21 cellular contexts compared by ENCODE assay signal in genomic region chr2:183284606-183285005, GRCh38.
DNase-seq lines count a peak whose midpoint lies in the region; ATAC-seq, FAIRE-seq and TF ChIP-seq lines count a peak whose summit lies in the region.
"Had no signal": no experiment of that assay in that cellular context is flagged by ENCODE, and none has a peak within 500 bp of the region (broad histone marks: within the 10 kb centered on the region; RNA-seq: fewer than 3 reads in every experiment).

No MANE protein-coding gene starts in this region.

- peaks cover 5% of the 10 kb centered on the region for H3K4me1 Mint-ChIP-seq in astrocyte (ENCODE audit: low read depth, unreplicated experiment)
- H3K4me1 Mint-ChIP-seq in CD4-positive, alpha-beta memory T cell = no peaks in the 10 kb centered on the region
- H3K4me1 Mint-ChIP-seq: mesothelial cell of epicardium had no signal

- no peak overlapping the region for H2AFZ ChIP-seq in astrocyte (ENCODE audit: low read depth, low read length)
- H2AFZ ChIP-seq: parathyroid adenoma had no signal

- H3K4me3 ChIP-seq in AG04449 (ENCODE audit: low read depth, low read length) (no peak overlapping the region), astrocyte (ENCODE audit: insufficient read depth, low read depth, low read length) (no peak overlapping the region)
- no peak overlapping the region for H3K4me3 ChIP-seq in CD4-positive, alpha-beta memory T cell (ENCODE audit: low read length in 2 of 2)
- H3K4me3 ChIP-seq: GM12878 had no signal

- no peaks in the 10 kb centered on the region for H3K36me3 Mint-ChIP-seq in astrocyte (ENCODE audit: low read depth, unreplicated experiment)
- H3K36me3 Mint-ChIP-seq in CD4-positive, alpha-beta memory T cell = no peaks in the 10 kb centered on the region
- H3K36me3 Mint-ChIP-seq: mesothelial cell of epicardium, type B pancreatic cell had no signal

- FAIRE-seq in astrocyte (lab: Jason Lieb, UNC) = peak; percentile 23
- FAIRE-seq: GM12878 had no signal

- DNase-seq in AG04449 (ENCODE audit: low read depth, low spot score) (peak; percentile 47), HS-27A (ENCODE audit: low read depth) (peak; percentile 72), astrocyte (ENCODE audit: low read depth) (peak; percentile 40), hepatic stellate cell (ENCODE audit: low spot score) (peak; percentile 6), left cardiac atrium (no peak), SIG-M5 treated with dmso at 0.1 percent for 504 hours (lab: John Stamatoyannopoulos, UW; ENCODE audit: unreplicated experiment) (no peak)
- DNase-seq in CD4-positive, alpha-beta memory T cell = no peak
- no peak for DNase-seq in activated CD4-positive, CD25-positive, alpha-beta regulatory T cell (lab: John Stamatoyannopoulos, UW)
- DNase-seq: activated naive CD4-positive, alpha-beta T cell; AML-193; cerebellar nuclear complex; DMS53; NCI-H1694 treated with DMSO at 0.1 percent for 48 hours; NCI-H526; RPMI8226; T-helper 9 cell had no signal

- H3K27me3 Mint-ChIP-seq in astrocyte (ENCODE audit: low read depth, unreplicated experiment) = no peaks in the 10 kb centered on the region
- H3K27me3 Mint-ChIP-seq in CD4-positive, alpha-beta memory T cell = no peaks in the 10 kb centered on the region
- H3K27me3 Mint-ChIP-seq: type B pancreatic cell had no signal

- TF ChIP-seq CTCF in AG04449 (IDR thresholded peaks at IDR 0.05; ENCODE audit: insufficient read depth, low read length, missing control alignments) (no peak), astrocyte (IDR thresholded peaks at IDR 0.05; ENCODE audit: insufficient read depth, low read depth, low read length) (no peak)

- peak overlapping the region; percentile 57 for H3K27ac ChIP-seq in astrocyte (ENCODE audit: low read depth, low read length)
- H3K27ac ChIP-seq in CD4-positive, alpha-beta memory T cell (ENCODE audit: low read depth, low read length) = no peak overlapping the region
- H3K27ac ChIP-seq: KMS-11, parathyroid adenoma had no signal

- no peaks in the 10 kb centered on the region for H4K20me1 ChIP-seq in astrocyte (ENCODE audit: insufficient read depth, low read length)

- POLR2A ChIA-PET in AG04449 (lab: Yijun Ruan, JAX) = interaction anchor here (0.6 kb wide), 1 partner anchor 32 kb away, joined by 3 read pairs; no protein-coding TSS in a partner anchor
- POLR2A ChIA-PET in CD4-positive, alpha-beta memory T cell (lab: Charles Lee; ENCODE audit: partially characterized antibody) = no interaction called here

- H3K27me3 ChIP-seq in astrocyte (ENCODE audit: insufficient read depth, low read length) = no peaks in the 10 kb centered on the region
- no peaks in the 10 kb centered on the region for H3K27me3 ChIP-seq in CD4-positive, alpha-beta memory T cell (ENCODE audit: insufficient read depth, low read length)

- H3K27ac Mint-ChIP-seq in astrocyte (ENCODE audit: unreplicated experiment) = peak overlapping the region; percentile 64
- H3K27ac Mint-ChIP-seq in CD4-positive, alpha-beta memory T cell = no peak overlapping the region
- H3K27ac Mint-ChIP-seq: mesothelial cell of epicardium, type B pancreatic cell had no signal

- no peaks in the 10 kb centered on the region for H3K4me1 ChIP-seq in astrocyte (ENCODE audit: insufficient read depth, low read length)
- H3K4me1 ChIP-seq in CD4-positive, alpha-beta memory T cell (ENCODE audit: insufficient read depth, low read length) = no peaks in the 10 kb centered on the region
- H3K4me1 ChIP-seq: parathyroid adenoma had no signal

- H3K4me2 ChIP-seq in astrocyte (ENCODE audit: low read length) = peak overlapping the region; percentile 28
- H3K4me2 ChIP-seq: KMS-11 had no signal

- no peak overlapping the region for H3K9ac ChIP-seq in astrocyte (ENCODE audit: low read length)
- H3K9ac ChIP-seq: KMS-11, parathyroid adenoma had no signal

- CTCF ChIA-PET in AG04449 (lab: Yijun Ruan, JAX) = no interaction called here
- CTCF ChIA-PET in CD4-positive, alpha-beta memory T cell (lab: Charles Lee; ENCODE audit: partially characterized antibody) = no interaction called here

- ATAC-seq in left cardiac atrium = no peak
- ATAC-seq: GM12878 had no signal

- H3K36me3 ChIP-seq in astrocyte (ENCODE audit: insufficient read depth, low read length) = no peaks in the 10 kb centered on the region
- H3K36me3 ChIP-seq in CD4-positive, alpha-beta memory T cell (ENCODE audit: insufficient read depth, low read length) = no peaks in the 10 kb centered on the region

- H3K79me2 ChIP-seq in astrocyte (ENCODE audit: insufficient read depth, low read length) = no peaks in the 10 kb centered on the region
- H3K79me2 ChIP-seq: parathyroid adenoma had no signal

- no peak overlapping the region for H3K4me3 Mint-ChIP-seq in astrocyte (ENCODE audit: unreplicated experiment)
- no peak overlapping the region for H3K4me3 Mint-ChIP-seq in CD4-positive, alpha-beta memory T cell
- H3K4me3 Mint-ChIP-seq: mesothelial cell of epicardium, type B pancreatic cell had no signal

- peaks cover 12% of the 10 kb centered on the region for H3K9me3 Mint-ChIP-seq in astrocyte (ENCODE audit: unreplicated experiment)
- peaks cover 0 to 4% (median 0%) of the 10 kb centered on the region in 8 donors for H3K9me3 Mint-ChIP-seq in CD4-positive, alpha-beta memory T cell
- H3K9me3 Mint-ChIP-seq: type B pancreatic cell had no signal

- H3K9me3 ChIP-seq in astrocyte (ENCODE audit: insufficient read depth, low read depth, low read length) = no peaks in the 10 kb centered on the region
- H3K9me3 ChIP-seq in CD4-positive, alpha-beta memory T cell (ENCODE audit: control insufficient read depth in 1 of 2, low read length in 2 of 2) = no peaks in the 10 kb centered on the region

- intact Hi-C loops in CD4-positive, alpha-beta memory T cell (cut with micrococcal nuclease) = no loop called here
- intact Hi-C loops in left cardiac atrium (cut with DNase I) = no loop called here

Comparison
In these comparisons a context has a peak if more than half of its experiments do, and no peak if none do; other contexts are left out.
1. DNase-seq: peak in AG04449 (single experiment), HS-27A (single experiment), astrocyte (single experiment) and hepatic stellate cell (single experiment); none in CD4-positive, alpha-beta memory T cell (0 of 5), activated CD4-positive, CD25-positive, alpha-beta regulatory T cell (0 of 4), left cardiac atrium (single experiment) and SIG-M5 treated with dmso at 0.1 percent for 504 hours (single experiment).